Comparison of ENCODE assay signal across 21 cellular contexts in the genomic region with DNA sequence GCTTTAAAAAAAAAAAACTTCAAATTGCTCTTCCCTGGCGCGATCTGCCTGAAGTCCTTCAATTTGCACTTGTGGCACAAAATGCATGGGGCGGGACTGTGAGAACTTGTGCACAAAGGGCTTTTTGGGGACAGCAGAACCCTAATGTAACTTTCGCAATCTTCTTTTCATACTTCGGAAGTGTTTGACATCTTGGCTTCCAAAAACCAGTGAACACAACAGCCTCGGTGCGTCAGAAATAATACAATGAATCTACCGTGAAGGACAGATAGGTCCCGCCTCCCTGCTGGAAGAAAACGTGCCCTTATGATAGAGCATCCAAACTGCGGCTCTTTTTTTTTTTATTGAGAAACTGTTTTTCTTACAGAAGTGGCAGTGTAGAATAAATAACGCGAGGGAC. TPM values are rescaled to one million over a fixed set of nuclear protein-coding genes. Genes with fewer than 3 reads are reported as not detected.
DNase-seq lines count a peak whose midpoint lies in the region; ATAC-seq, FAIRE-seq and TF ChIP-seq lines count a peak whose summit lies in the region.
"Had no signal": no experiment of that assay in that cellular context is flagged by ENCODE, and none has a peak within 500 bp of the region (broad histone marks: within the 10 kb centered on the region; RNA-seq: fewer than 3 reads in every experiment).

No MANE protein-coding gene starts in this region.

- no peak overlapping the region for H2BK12ac ChIP-seq in mesenchymal stem cell (ENCODE audit: low read length in 2 of 2)

- H3K27me3 Mint-ChIP-seq in T-helper 17 cell: no peaks in the 10 kb centered on the region

- H3K4me1 Mint-ChIP-seq in T-helper 17 cell: peaks cover 63% of the 10 kb centered on the region

- H3K9me2 ChIP-seq in MM.1S (replicated peaks; ENCODE audit: insufficient read depth, low read length): no peaks in the 10 kb centered on the region

- 96% methylated on average over 13 of the region's 13 CpGs for WGBS in HepG2 (ENCODE audit: low lambda C conversion rate)
- 66% methylated on average over 13 of the region's 13 CpGs for WGBS in right lobe of liver (ENCODE audit: insufficient coverage, low coverage, low lambda C conversion rate, missing lambda C conversion rate)
- WGBS in mesenchymal stem cell: 93% methylated on average over 13 of the region's 13 CpGs
- 79 to 82% methylated on average over 13 of the region's 13 CpGs for WGBS in aorta, 2 donors

- no TSS peak for BruUV-seq in HepG2 (replicated peaks; lab: Mats Ljungman, UMichigan)

- H3K27ac Mint-ChIP-seq in T-helper 17 cell: no peak overlapping the region
- H3K27ac Mint-ChIP-seq: dendritic cell treated with granulocyte-macrophage colony-stimulating factor and Interleukin-4, amounts not matched to agents 40 ng/mL and 50 ng/mL, for 4 days had no signal

- peaks cover 14% of the 10 kb centered on the region for H3K79me1 ChIP-seq in mesenchymal stem cell (replicated peaks; ENCODE audit: low read length, poor library complexity, severe bottlenecking)

- H3K9ac ChIP-seq in HepG2 (ENCODE audit: insufficient read depth, low read depth, low read length) (no peak overlapping the region), mesenchymal stem cell (ENCODE audit: low read length) (peak overlapping the region; percentile 36), MM.1S (ENCODE audit: low read length) (no peak overlapping the region)

- H3K14ac ChIP-seq in mesenchymal stem cell (ENCODE audit: low read length in 2 of 2): no peak overlapping the region

- H3K9me3 ChIP-seq in HepG2 (ENCODE audit: low read length) (no peaks in the 10 kb centered on the region), right lobe of liver (no peaks in the 10 kb centered on the region), T-helper 17 cell (ENCODE audit: control insufficient read depth, low read length, poor library complexity, severe bottlenecking) (no peaks in the 10 kb centered on the region), mesenchymal stem cell (ENCODE audit: control insufficient read depth, low read length) (no peaks in the 10 kb centered on the region), aorta (ENCODE audit: control insufficient read depth, low read length) (no peaks in the 10 kb centered on the region), MM.1S (replicated peaks; ENCODE audit: insufficient read depth, low read length) (no peaks in the 10 kb centered on the region)
- H3K9me3 ChIP-seq: ovary, SJSA1, spleen had no signal

- H3K18ac ChIP-seq in mesenchymal stem cell (ENCODE audit: low read depth in 1 of 2, low read length in 2 of 2): no peak overlapping the region

- H3K36me3 ChIP-seq in HepG2 (replicated peaks in 1 of 2; ENCODE audit: control insufficient read depth in 1 of 2, insufficient read depth in 2 of 2, low read length in 2 of 2): peaks cover 0 to 15% of the 10 kb centered on the region in 2 experiments; a peak in 1 of 5 replicates
- no peaks in the 10 kb centered on the region for H3K36me3 ChIP-seq in right lobe of liver
- peaks cover 25 to 68% of the 10 kb centered on the region in 2 experiments for H3K36me3 ChIP-seq in mesenchymal stem cell (ENCODE audit: control insufficient read depth in 1 of 2, insufficient read depth in 2 of 2, low read depth in 1 of 2, low read length in 2 of 2)
- no peaks in the 10 kb centered on the region for H3K36me3 ChIP-seq in aorta (ENCODE audit: control insufficient read depth in 1 of 2, insufficient read depth in 2 of 2, low read length in 1 of 2)
- H3K36me3 ChIP-seq in MM.1S (replicated peaks; ENCODE audit: insufficient read depth, low read length): no peaks in the 10 kb centered on the region
- H3K36me3 ChIP-seq: brain microvascular endothelial cell, ovary, SJSA1 had no signal

- H3K27me3 ChIP-seq in HepG2 (ENCODE audit: control insufficient read depth in 1 of 2, insufficient read depth in 2 of 2, low read length in 2 of 2) (no peaks in the 10 kb centered on the region), right lobe of liver (no peaks in the 10 kb centered on the region), mesenchymal stem cell (ENCODE audit: control insufficient read depth in 1 of 2, insufficient read depth in 1 of 2, low read length in 2 of 2) (no peaks in the 10 kb centered on the region), aorta (ENCODE audit: control insufficient read depth in 1 of 2, insufficient read depth in 2 of 2, low read length in 1 of 2) (no peaks in the 10 kb centered on the region), MM.1S (replicated peaks; ENCODE audit: insufficient read depth, low read length) (no peaks in the 10 kb centered on the region)
- H3K27me3 ChIP-seq: brain microvascular endothelial cell, ovary, SJSA1 had no signal

- TF ChIP-seq EP300 in HepG2 (IDR thresholded peaks at IDR 0.05; ENCODE audit: low read depth in 2 of 2, low read length in 2 of 2) (no peak), HepG2 (CRISPR knock-in tag; IDR thresholded peaks at IDR 0.05; ENCODE audit: borderline replicate concordance) (no peak)

- no peak for FAIRE-seq in HepG2 (lab: Jason Lieb, UNC)
- FAIRE-seq: kidney, TTC549 had no signal

- no peak overlapping the region for H2BK15ac ChIP-seq in mesenchymal stem cell (ENCODE audit: low read depth, poor library complexity, severe bottlenecking)

- H2AFZ ChIP-seq in HepG2 (ENCODE audit: low read length) (no peak overlapping the region), mesenchymal stem cell (ENCODE audit: low read depth, low read length) (no peak overlapping the region), MM.1S (ENCODE audit: low read length) (no peak overlapping the region)

- no peak overlapping the region for H2BK5ac ChIP-seq in mesenchymal stem cell (ENCODE audit: low read depth, low read length, poor library complexity, severe bottlenecking)

- intact Hi-C loops in HepG2 (cut with micrococcal nuclease; ENCODE audit: unreplicated experiment) (no loop called here), right lobe of liver (cut with DNase I) (no loop called here), aorta (cut with DNase I) (no loop called here)

- TF ChIP-seq CTCF in HepG2 (CRISPR knock-in tag; IDR thresholded peaks at IDR 0.05): no peak
- no peak for TF ChIP-seq CTCF in right lobe of liver (IDR thresholded peaks at IDR 0.05)
- no peak for TF ChIP-seq CTCF in MM.1S (IDR thresholded peaks at IDR 0.05; ENCODE audit: low read length)

- TF ChIP-seq RAD21 in HepG2 (CRISPR knock-in tag; IDR thresholded peaks at IDR 0.05): no peak

- in situ Hi-C loops in HepG2 (cut with HindIII; ENCODE audit: extremely low pct_ligation_motif_present, low pct_unique_long_range_greater_than_20kb): no loop called here

- TF ChIP-seq POLR2A in HepG2 (IDR thresholded peaks at IDR 0.05; ENCODE audit: insufficient read depth in 1 of 2, low read depth in 2 of 2, low read length in 2 of 2) (no peak), right lobe of liver (IDR thresholded peaks at IDR 0.05) (no peak)

- peak overlapping the region; percentile 83 for H3K4me3 Mint-ChIP-seq in T-helper 17 cell
- H3K4me3 Mint-ChIP-seq: dendritic cell treated with granulocyte-macrophage colony-stimulating factor and Interleukin-4, amounts not matched to agents 40 ng/mL and 50 ng/mL, for 4 days had no signal

- no peak overlapping the region for H3K23ac ChIP-seq in mesenchymal stem cell (ENCODE audit: low read length in 2 of 2)

- H3K27ac ChIP-seq in HepG2 (ENCODE audit: extremely low read length, insufficient read depth, low read length) (no peak overlapping the region), right lobe of liver (no peak overlapping the region), mesenchymal stem cell (ENCODE audit: low read length, poor library complexity, severe bottlenecking) (no peak overlapping the region), aorta (ENCODE audit: low read depth in 1 of 2, low read length in 2 of 2) (no peak overlapping the region), MM.1S (ENCODE audit: low read length) (no peak overlapping the region)
- H3K27ac ChIP-seq: brain microvascular endothelial cell, SJSA1 had no signal

- H4K20me1 ChIP-seq in HepG2 (ENCODE audit: insufficient read depth, low read length) (no peaks in the 10 kb centered on the region), MM.1S (ENCODE audit: insufficient read depth, low read length) (no peaks in the 10 kb centered on the region)

- H4K91ac ChIP-seq in mesenchymal stem cell (ENCODE audit: low read length): no peak overlapping the region

- ATAC-seq in HepG2 (no peak), right lobe of liver (no peak), T-helper 17 cell (no peak), aorta (ENCODE audit: low FRiP score) (peak; percentile 58)
- ATAC-seq: activated CD8-positive, alpha-beta T cell treated with anti-CD3 and anti-CD28 coated beads, Interleukin-2, amount 10 ng/mL, durations not matched to agents 7 days and 5 days; esophagus mucosa; stimulated activated naive CD8-positive, alpha-beta T cell treated with anti-CD3 and anti-CD28 coated beads, Interleukin-15, Interleukin-2, amounts not matched to agents 100 U/mL and 50 U/mL, for 24 hours had no signal

- peaks cover 7% of the 10 kb centered on the region for H3F3A ChIP-seq in MM.1S (ENCODE audit: insufficient read depth, low read length)

- H3K4ac ChIP-seq in mesenchymal stem cell (ENCODE audit: low read depth in 1 of 2, low read length in 2 of 2): no peak overlapping the region

- no peak overlapping the region for H4K8ac ChIP-seq in mesenchymal stem cell (ENCODE audit: low read length)

- H3K4me3 ChIP-seq in HepG2 (replicated peaks in 1 of 3; ENCODE audit: insufficient read depth in 1 of 3, low read depth in 2 of 3, low read length in 3 of 3) (no peak overlapping the region), right lobe of liver (no peak overlapping the region), mesenchymal stem cell (ENCODE audit: insufficient read depth in 1 of 2, low read depth in 1 of 2, low read length in 2 of 2) (peak overlapping the region in 1 of 2 experiments; percentile 36), aorta (ENCODE audit: low read length in 2 of 2) (no peak overlapping the region), MM.1S (ENCODE audit: low read length) (no peak overlapping the region)
- H3K4me3 ChIP-seq: ovary, SJSA1, spleen had no signal

- no peak overlapping the region for H2AK5ac ChIP-seq in mesenchymal stem cell (ENCODE audit: low read length, severe bottlenecking)

- no peak overlapping the region for H2BK120ac ChIP-seq in mesenchymal stem cell (ENCODE audit: low read depth, low read length)

- POLR2A ChIA-PET in HepG2 (lab: Yijun Ruan, JAX): no interaction called here

- no peaks in the 10 kb centered on the region for H3K79me2 ChIP-seq in HepG2 (ENCODE audit: insufficient read depth, low read length)
- H3K79me2 ChIP-seq in MM.1S (ENCODE audit: low read length): peaks cover 4% of the 10 kb centered on the region; the same call in 1 of the 2 replicates

- H3K36me3 Mint-ChIP-seq in T-helper 17 cell (ENCODE audit: low read depth): no peaks in the 10 kb centered on the region

- H3K4me2 ChIP-seq in HepG2 (ENCODE audit: low read depth, low read length): no peak overlapping the region
- no peak overlapping the region for H3K4me2 ChIP-seq in mesenchymal stem cell (ENCODE audit: low read length, poor library complexity, severe bottlenecking)
- H3K4me2 ChIP-seq in MM.1S (ENCODE audit: low read depth, low read length): no peak overlapping the region

- CTCF ChIA-PET in HepG2 (lab: Yijun Ruan, JAX; ENCODE audit: low intra/inter-chr PET ratio, low total read pairs): no interaction called here

- DNase-seq in HepG2 (ENCODE audit: low spot score) (no peak), right lobe of liver (no peak), T-helper 17 cell (no peak), mesenchymal stem cell (no peak), aorta (no peak), MM.1S (no peak)
- no peak for DNase-seq in stimulated activated CD4-positive, alpha-beta T cell treated with anti-CD3 and anti-CD28 coated beads, Interleukin-4, amount 100 ng/mL, for 1 hour
- DNase-seq in stimulated activated CD4-positive, alpha-beta T cell treated with anti-CD3 and anti-CD28 coated beads, Interleukin-4, amount 100 ng/mL, for 4 hours: no peak
- DNase-seq: activated CD8-positive, alpha-beta T cell treated with anti-CD3 and anti-CD28 coated beads, Interleukin-2, amount 10 ng/mL, durations not matched to agents 7 days and 5 days; activated gamma-delta T cell; brain microvascular endothelial cell; kidney; NCI-H146; NCI-H446; ovary; spleen; stimulated activated naive CD8-positive, alpha-beta T cell treated with anti-CD3 and anti-CD28 coated beads, Interleukin-15, Interleukin-2, amounts not matched to agents 100 U/mL and 50 U/mL, for 24 hours had no signal

- H3K4me1 ChIP-seq in HepG2 (ENCODE audit: insufficient read depth, low read length) (peaks cover 11% of the 10 kb centered on the region), right lobe of liver (peaks cover 0 to 18% (median 7%) of the 10 kb centered on the region in 4 donors), mesenchymal stem cell (ENCODE audit: control insufficient read depth, insufficient read depth, low read depth, low read length) (peaks cover 4% of the 10 kb centered on the region), aorta (ENCODE audit: control insufficient read depth in 1 of 2, insufficient read depth in 2 of 2, low read length in 2 of 2) (no peaks in the 10 kb centered on the region), MM.1S (ENCODE audit: low read length) (peaks cover 16% of the 10 kb centered on the region)
- H3K4me1 ChIP-seq: SJSA1 had no signal

RNA-seq across cellular contexts. Expression of gene KLF2, which starts 36.6 kb away (rescaled TPM):
- not detected in 2 replicates for total RNA-seq in HepG2 (2016; rRNA removed; fragmentation: Illumina TruSeq; extraction: Trizol)
- total RNA-seq in HepG2 (2016; cell fraction: cytosol; rRNA removed; fragmentation: Illumina TruSeq; extraction: Trizol; ENCODE audit: low read depth): not detected in 2 replicates
- total RNA-seq in HepG2 (2016; cell fraction: insoluble cytoplasmic fraction; rRNA removed; fragmentation: Illumina TruSeq; extraction: Trizol): not detected in 2 replicates
- total RNA-seq in HepG2 (2016; cell fraction: membrane; rRNA removed; fragmentation: Illumina TruSeq; extraction: Trizol): not detected in 2 replicates
- total RNA-seq in HepG2 (2016; cell fraction: nucleus; rRNA removed; fragmentation: Illumina TruSeq; extraction: Trizol): not detected in 2 replicates
- 0.05 TPM in 1 of 2 replicates, not detected in the other for polyA plus RNA-seq in HepG2 (2011; rRNA removed)
- polyA plus RNA-seq in HepG2 (2011; cell fraction: cytosol; rRNA removed): 0.05 TPM in 1 of 2 replicates, not detected in the other
- polyA plus RNA-seq in HepG2 (2011; cell fraction: nucleus; rRNA removed): 0.16 and 0.23 TPM in 2 replicates
- not detected in 2 replicates for polyA plus RNA-seq in HepG2 (2012)
- polyA plus RNA-seq in HepG2 (2016; cell fraction: cytosol; fragmentation: Illumina TruSeq; extraction: Trizol; ENCODE audit: low read depth): not detected in 2 replicates
- not detected in 2 replicates for polyA plus RNA-seq in HepG2 (2016; cell fraction: insoluble cytoplasmic fraction; fragmentation: Illumina TruSeq; extraction: Trizol; ENCODE audit: low read depth)
- polyA plus RNA-seq in HepG2 (2016; cell fraction: membrane; fragmentation: Illumina TruSeq; extraction: Trizol; ENCODE audit: low read depth): 0.27 TPM in 1 of 2 replicates, not detected in the other
- not detected in 2 replicates for polyA plus RNA-seq in HepG2 (2016; cell fraction: nucleus; fragmentation: Illumina TruSeq; extraction: Trizol; ENCODE audit: insufficient read depth, low read depth)
- polyA minus RNA-seq in HepG2 (2011; rRNA and poly(A)+ RNA removed; ENCODE audit: low replicate concordance): 0.16 TPM in 1 of 2 replicates, not detected in the other
- not detected in 2 replicates for polyA minus RNA-seq in HepG2 (2011; cell fraction: cytosol; rRNA and poly(A)+ RNA removed)
- not detected in 2 replicates for polyA minus RNA-seq in HepG2 (2011; cell fraction: nucleus; rRNA and poly(A)+ RNA removed)
- 10 to 100 TPM in 1 of 6 experiments, 1 to 10 TPM in 5; 3.7 to 10.1 (median 4.8) TPM for total RNA-seq in right lobe of liver
- 100 to 1,000 TPM; 465 to 578 TPM for total RNA-seq in T-helper 17 cell
- 39.9 TPM for polyA plus RNA-seq in mesenchymal stem cell (2013, experiment 1 of 2)
- 38.0 TPM for polyA plus RNA-seq in mesenchymal stem cell (2013, experiment 2 of 2)
- 100 to 1,000 TPM in 1 of 2 donors, 10 to 100 TPM in 1; 98.9 to 223 TPM for total RNA-seq in aorta
- polyA plus RNA-seq in aorta: 10 to 100 TPM in 1 of 2 donors, 1 to 10 TPM in 1; 4.8 to 12.4 TPM

Comparison
In these comparisons a context has a peak if more than half of its experiments do, and no peak if none do; other contexts are left out.
1. RNA of gene KLF2, which starts 36.6 kb away (total RNA-seq): 465 to 578 TPM in T-helper 17 cell and 98.9 to 223 TPM in aorta; 3.7 to 10.1 TPM in right lobe of liver and not detected in HepG2; every median in the first group is over 4 times any median in the second.